Comparison of ENCODE assay signal across 8 cellular contexts in the genomic region with DNA sequence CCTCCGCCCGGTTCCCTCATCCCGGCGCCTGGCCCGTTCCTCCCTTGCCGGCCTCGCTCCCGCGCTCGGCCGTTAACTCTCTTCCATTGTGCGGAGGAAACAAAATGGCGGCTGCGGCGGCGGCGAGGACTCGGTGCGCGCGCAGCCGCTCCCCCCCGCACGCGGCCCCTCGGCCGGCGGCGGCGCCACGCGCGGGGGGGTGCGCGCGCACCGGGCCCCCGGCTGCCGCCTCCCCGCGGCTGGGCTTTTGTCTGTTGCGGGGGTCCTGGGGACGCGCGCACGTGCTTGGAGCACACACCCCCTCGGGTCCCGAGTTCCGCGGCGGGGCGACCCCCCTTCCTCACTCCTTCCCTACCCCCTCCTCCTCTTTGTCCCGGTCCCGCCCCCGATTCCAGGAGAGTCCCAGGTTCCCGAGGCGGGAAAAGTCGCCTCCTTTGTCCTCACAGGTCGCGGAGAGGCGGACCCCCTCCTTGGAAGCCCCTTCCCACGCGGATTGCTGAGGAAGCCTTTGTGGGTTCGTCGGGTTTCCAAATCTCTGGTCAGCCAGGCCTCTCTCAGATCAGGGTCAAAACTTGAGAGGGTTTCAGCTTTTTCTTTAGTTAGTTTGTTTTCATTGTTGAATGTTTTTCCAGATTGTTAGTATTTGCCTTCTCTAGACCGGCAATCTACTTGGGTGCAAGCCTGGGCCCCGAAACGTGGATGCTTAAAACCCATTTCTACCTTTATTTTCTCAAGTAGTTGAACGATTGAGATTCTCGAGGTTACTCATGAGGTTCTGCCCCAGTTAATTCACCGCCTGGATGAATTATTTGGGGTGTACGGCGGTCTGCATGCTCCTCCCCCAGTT. TPM values are rescaled to one million over a fixed set of nuclear protein-coding genes. Genes with fewer than 3 reads are reported as not detected.
DNase-seq lines count a peak whose midpoint lies in the region; ATAC-seq lines count a peak whose summit lies in the region.

No MANE protein-coding gene starts in this region.

- DNase-seq in NCI-H1930 (lab: John Stamatoyannopoulos, UW) (peak; percentile 56 to 61), mesendoderm (peak; percentile 91), middle frontal gyrus (ENCODE audit: extremely low spot score, low spot score) (no peak)
- peak; percentile 47 to 55 for DNase-seq in activated CD4-positive, alpha-beta T cell treated with anti-CD3 and anti-CD28 coated beads, Interleukin-2, amount 50 U/mL, for 4 hours
- peak in 2 of 3 experiments; percentile 53 to 59 for DNase-seq in effector memory CD8-positive, alpha-beta T cell
- peak; percentile 37 for DNase-seq in stimulated activated CD8-positive, alpha-beta memory T cell treated with anti-CD3 and anti-CD28 coated beads, Interleukin-4, amount 100 ng/mL, for 24 hours (ENCODE audit: low read depth)

- H3K4ac ChIP-seq in mesendoderm (ENCODE audit: low read depth, low read length): peak overlapping the region; percentile 100

- H4K8ac ChIP-seq in mesendoderm (ENCODE audit: low read depth, low read length): peak overlapping the region; percentile 95

- peaks cover 56% of the 10 kb centered on the region for H3K79me2 ChIP-seq in mesendoderm (ENCODE audit: control insufficient read depth, insufficient read depth, low read length)

- peak overlapping the region; percentile 88 for H4K5ac ChIP-seq in mesendoderm (ENCODE audit: low read length)

- H3K27ac ChIP-seq in mesendoderm (ENCODE audit: low read depth, low read length): peak overlapping the region; percentile 99

- peak overlapping the region; percentile 83 for H3K23ac ChIP-seq in mesendoderm (ENCODE audit: low read length)

- peaks cover 2% of the 10 kb centered on the region for H3K36me3 ChIP-seq in mesendoderm (ENCODE audit: control insufficient read depth, insufficient read depth, low read length)

- peak overlapping the region; percentile 98 for H3K56ac ChIP-seq in mesendoderm (ENCODE audit: low read length)

- peak overlapping the region; percentile 79 for H3K4me2 ChIP-seq in mesendoderm (ENCODE audit: low read length)

- peak overlapping the region; percentile 100 for H3K9ac ChIP-seq in mesendoderm (ENCODE audit: low read length)

- peaks cover 2% of the 10 kb centered on the region for H3K4me1 ChIP-seq in mesendoderm (ENCODE audit: control insufficient read depth, low read depth, low read length)

- peak overlapping the region; percentile 64 for H2BK5ac ChIP-seq in mesendoderm (ENCODE audit: low read length)

- no peak overlapping the region for H2BK15ac ChIP-seq in mesendoderm (replicated peaks; ENCODE audit: low read depth)

- no CpG with 5 or more reads among the region's 73 CpGs for WGBS in mesendoderm (ENCODE audit: extremely low coverage, insufficient coverage, low lambda C conversion rate)

- peak overlapping the region; percentile 100 for H3K18ac ChIP-seq in mesendoderm (ENCODE audit: low read length)

- peaks cover 32 to 42% of the 10 kb centered on the region in 2 donors for H3K4me1 Mint-ChIP-seq in effector memory CD8-positive, alpha-beta T cell (ENCODE audit: low read depth in 2 of 2)

- H3K36me3 Mint-ChIP-seq in effector memory CD8-positive, alpha-beta T cell (ENCODE audit: insufficient read depth): peaks cover 67% of the 10 kb centered on the region

- H3K4me3 ChIP-seq in GM08714 (ENCODE audit: low read length) (peak overlapping the region; percentile 96), mesendoderm (ENCODE audit: low read length) (peak overlapping the region; percentile 96)

- H3K4me3 Mint-ChIP-seq in effector memory CD8-positive, alpha-beta T cell: peak overlapping the region; percentile 95 to 97

- H3K27ac Mint-ChIP-seq in effector memory CD8-positive, alpha-beta T cell: peak overlapping the region; percentile 99

- H2AK5ac ChIP-seq in mesendoderm (ENCODE audit: low read length): peak overlapping the region; percentile 95

- H2BK120ac ChIP-seq in mesendoderm (ENCODE audit: low read depth, low read length): peak overlapping the region; percentile 99

- ATAC-seq in HG02571 (IDR thresholded peaks at IDR 0.05; ENCODE audit: unreplicated experiment): peak; percentile 19
- ATAC-seq in effector memory CD8-positive, alpha-beta T cell (replicated peaks): peak; percentile 18

- H3K27me3 Mint-ChIP-seq in effector memory CD8-positive, alpha-beta T cell: no peaks in the 10 kb centered on the region

- H3K79me1 ChIP-seq in mesendoderm (ENCODE audit: low read length): peaks cover 6% of the 10 kb centered on the region

- H3K9me3 Mint-ChIP-seq in effector memory CD8-positive, alpha-beta T cell: no peaks in the 10 kb centered on the region

- H3K27me3 ChIP-seq in mesendoderm (ENCODE audit: insufficient read depth, low read length, poor library complexity): no peaks in the 10 kb centered on the region

RNA-seq across cellular contexts. Expression of gene ILF3, which starts 0.7 kb away (rescaled TPM):
- polyA plus RNA-seq in mesendoderm (2013, experiment 1 of 2): 413 TPM
- 408 TPM for polyA plus RNA-seq in mesendoderm (2013, experiment 2 of 2)

RNA-seq across cellular contexts. Expression of gene SLC44A2, which starts 29.5 kb away (rescaled TPM):
- polyA plus RNA-seq in mesendoderm (2013, experiment 1 of 2): 93.4 TPM
- 90.6 TPM for polyA plus RNA-seq in mesendoderm (2013, experiment 2 of 2)

RNA-seq across cellular contexts. Expression of gene QTRT1, which starts 46.4 kb away (rescaled TPM):
- 29.5 TPM for polyA plus RNA-seq in mesendoderm (2013, experiment 1 of 2)
- 28.5 TPM for polyA plus RNA-seq in mesendoderm (2013, experiment 2 of 2)
